ENCODE assay signal across 9 cellular contexts in genomic region chr18:74146756-74147155, GRCh38. TPM values are rescaled to one million over a fixed set of nuclear protein-coding genes. Genes with fewer than 3 reads are reported as not detected.
DNase-seq lines count a peak whose midpoint lies in the region; ATAC-seq and TF ChIP-seq lines count a peak whose summit lies in the region.
"Had no signal": no experiment of that assay in that cellular context is flagged by ENCODE, and none has a peak within 500 bp of the region (broad histone marks: within the 10 kb centered on the region; RNA-seq: fewer than 3 reads in every experiment).

No MANE protein-coding gene starts in this region.

- TF ChIP-seq CTCF in fibroblast of the aortic adventitia (IDR thresholded peaks at IDR 0.05; ENCODE audit: insufficient read depth, low read length), result no peak
- no peak for TF ChIP-seq CTCF in spleen (IDR thresholded peaks at IDR 0.05 in 8 of 11, conservative IDR thresholded peaks at IDR 0.05 in 3 of 11)
- TF ChIP-seq CTCF in colonic mucosa (IDR thresholded peaks at IDR 0.05), result no peak

- peaks cover 0 to 21% (median 1%) of the 10 kb centered on the region in 6 donors for H3K36me3 ChIP-seq in spleen
- no peaks in the 10 kb centered on the region for H3K36me3 ChIP-seq in colonic mucosa

- H3K27me3 ChIP-seq in spleen (replicated peaks in 1 of 7), result no peaks in the 10 kb centered on the region
- H3K27me3 ChIP-seq in colonic mucosa, result no peaks in the 10 kb centered on the region

- no peaks in the 10 kb centered on the region for H3K9me3 Mint-ChIP-seq in T-helper 1 cell treated with Interleukin-12 subunit alpha and Interleukin-12 subunit beta and Interleukin-4 antibody, amounts not matched to agents 30 μg/mL and 1 μg/mL, for 36 hours

- no peak for ATAC-seq in T-helper 17 cell

- H3K36me3 Mint-ChIP-seq in T-helper 1 cell treated with Interleukin-12 subunit alpha and Interleukin-12 subunit beta and Interleukin-4 antibody, amounts not matched to agents 30 μg/mL and 1 μg/mL, for 36 hours (ENCODE audit: low read depth), result peaks cover 2% of the 10 kb centered on the region
- no peaks in the 10 kb centered on the region for H3K36me3 Mint-ChIP-seq in T-helper 17 cell (ENCODE audit: low read depth)

- WGBS in spleen, 5 donors, result 54 to 74% (median 65%) methylated on average over 3 of the region's 3 CpGs

- no peak overlapping the region for H3K9ac ChIP-seq in colonic mucosa (ENCODE audit: low read depth in 2 of 2, low read length in 2 of 2)

- TF ChIP-seq POLR2A in spleen (IDR thresholded peaks at IDR 0.05), result no peak

- H3K4me1 ChIP-seq in spleen, result peaks cover 15 to 43% (median 36%) of the 10 kb centered on the region in 6 donors
- H3K4me1 ChIP-seq in colonic mucosa, result peaks cover 10% of the 10 kb centered on the region

- H3K27ac Mint-ChIP-seq in T-helper 1 cell treated with Interleukin-12 subunit alpha and Interleukin-12 subunit beta and Interleukin-4 antibody, amounts not matched to agents 30 μg/mL and 1 μg/mL, for 36 hours, result peak overlapping the region; percentile 76
- peak overlapping the region; percentile 99 for H3K27ac Mint-ChIP-seq in T-helper 17 cell

- H3K4me1 Mint-ChIP-seq in T-helper 1 cell treated with Interleukin-12 subunit alpha and Interleukin-12 subunit beta and Interleukin-4 antibody, amounts not matched to agents 30 μg/mL and 1 μg/mL, for 36 hours (ENCODE audit: low read depth), result peaks cover 32% of the 10 kb centered on the region
- H3K4me1 Mint-ChIP-seq in T-helper 17 cell, result peaks cover 28% of the 10 kb centered on the region

- H3K4me3 Mint-ChIP-seq in T-helper 1 cell treated with Interleukin-12 subunit alpha and Interleukin-12 subunit beta and Interleukin-4 antibody, amounts not matched to agents 30 μg/mL and 1 μg/mL, for 36 hours, result peak overlapping the region; percentile 98
- H3K4me3 Mint-ChIP-seq in T-helper 17 cell, result peak overlapping the region; percentile 96

- no peak for DNase-seq in T-helper 1 cell
- no peak for DNase-seq in T-helper 17 cell
- DNase-seq in fibroblast of the aortic adventitia (ENCODE audit: low read depth), result peak; percentile 9
- no peak for DNase-seq in spleen
- no peak for DNase-seq in NCI-H446 (lab: John Stamatoyannopoulos, UW)
- DNase-seq in colonic mucosa, result no peak
- DNase-seq in SHP77 (lab: John Stamatoyannopoulos, UW), result no peak
- DNase-seq: stimulated activated CD4-positive, alpha-beta T cell treated with anti-CD3 and anti-CD28 coated beads, Interleukin-12 subunit alpha, Interleukin-12 subunit beta, amount 100 ng/mL, for 4 hours had no signal

- intact Hi-C loops in spleen (cut with DNase I; ENCODE audit: low total_unique reads), result no loop called here
- intact Hi-C loops in colonic mucosa (cut with DNase I), result no loop called here

- H3K9me3 ChIP-seq in T-helper 17 cell (ENCODE audit: control insufficient read depth, low read length, poor library complexity, severe bottlenecking) (no peaks in the 10 kb centered on the region), spleen (no peaks in the 10 kb centered on the region), colonic mucosa (no peaks in the 10 kb centered on the region)

- peak overlapping the region in 2 of 8 donors; percentile 96 for H3K27ac ChIP-seq in spleen
- no peak overlapping the region for H3K27ac ChIP-seq in colonic mucosa

- H3K4me3 ChIP-seq in fibroblast of the aortic adventitia (ENCODE audit: low read depth, low read length) (no peak overlapping the region), spleen (peak overlapping the region in 7 of 8 donors; percentile 59 to 86 (median 79)), colonic mucosa (no peak overlapping the region)

- H3K27me3 Mint-ChIP-seq in T-helper 1 cell treated with Interleukin-12 subunit alpha and Interleukin-12 subunit beta and Interleukin-4 antibody, amounts not matched to agents 30 μg/mL and 1 μg/mL, for 36 hours (ENCODE audit: low read depth), result peaks cover 4% of the 10 kb centered on the region
- H3K27me3 Mint-ChIP-seq in T-helper 17 cell, result peaks cover 10% of the 10 kb centered on the region

RNA-seq across cellular contexts. Expression of gene FBXO15, which starts 0.9 kb away (rescaled TPM):
- total RNA-seq in T-helper 17 cell, result under 1 TPM; 0.63 to 0.75 TPM
- total RNA-seq in fibroblast of the aortic adventitia (ENCODE audit: low replicate concordance), result 0.27 and 0.49 TPM in 2 replicates
- total RNA-seq in spleen, result 1 to 10 TPM in 2 of 7 donors, under 1 TPM in 5; 0.28 to 1.3 (median 0.77) TPM
- 1 to 10 TPM; 2.5 to 3.5 (median 3.3) TPM for polyA plus RNA-seq in spleen
- not detected for total RNA-seq in colonic mucosa

RNA-seq across cellular contexts. Expression of gene TIMM21, which starts 1.6 kb away (rescaled TPM):
- 10 to 100 TPM; 10.3 to 12.1 TPM for total RNA-seq in T-helper 17 cell
- total RNA-seq in fibroblast of the aortic adventitia (ENCODE audit: low replicate concordance), result 6.5 and 34.5 TPM in 2 replicates
- total RNA-seq in spleen, result 10 to 100 TPM; 21.7 to 34.7 (median 24.9) TPM
- 10 to 100 TPM; 13.5 to 17.9 (median 16.8) TPM for polyA plus RNA-seq in spleen
- total RNA-seq in colonic mucosa, result 10 to 100 TPM; 29.6 to 45.5 TPM

Comparison
In these comparisons a context has a peak if more than half of its experiments do, and no peak if none do; other contexts are left out.
1. H3K4me3 ChIP-seq: peak in spleen (7 of 8); none in fibroblast of the aortic adventitia (single experiment) and colonic mucosa (single experiment).